Comparison of ENCODE assay signal across 8 cellular contexts in the genomic region with DNA sequence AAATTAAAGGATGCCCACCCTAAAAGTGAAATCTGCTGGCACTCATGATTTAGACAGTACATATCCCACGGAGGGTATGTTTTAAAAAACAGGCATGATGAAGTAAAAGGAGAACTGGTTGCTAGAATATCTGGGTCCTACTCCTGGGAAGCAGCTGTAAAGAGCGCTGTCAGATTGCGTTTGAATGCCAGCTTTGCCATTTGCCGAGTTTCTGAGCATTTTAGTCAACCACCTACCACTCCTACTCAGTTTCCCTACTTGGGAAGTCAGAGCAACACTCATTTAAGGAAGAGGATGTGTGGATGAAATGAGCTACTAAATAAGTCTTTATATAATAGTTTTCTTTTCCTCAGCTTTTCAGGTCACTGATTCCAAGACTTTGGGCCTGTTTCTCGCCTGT. TPM values are rescaled to one million over a fixed set of nuclear protein-coding genes. Genes with fewer than 3 reads are reported as not detected.
DNase-seq lines count a peak whose midpoint lies in the region; TF ChIP-seq lines count a peak whose summit lies in the region.

No MANE protein-coding gene starts in this region.

- H3K27me3 ChIP-seq in CD8-positive, alpha-beta memory T cell (ENCODE audit: insufficient read depth, low read length, poor library complexity, severe bottlenecking) = no peaks in the 10 kb centered on the region
- H3K27me3 ChIP-seq in effector memory CD4-positive, alpha-beta T cell (replicated peaks; ENCODE audit: control insufficient read depth, insufficient read depth, low read length, poor library complexity, severe bottlenecking) = no peaks in the 10 kb centered on the region
- no peaks in the 10 kb centered on the region for H3K27me3 ChIP-seq in neutrophil

- H3K36me3 Mint-ChIP-seq in CD8-positive, alpha-beta memory T cell = peaks cover 0 to 60% (median 9%) of the 10 kb centered on the region in 3 donors

- H3K4me1 ChIP-seq in CD8-positive, alpha-beta memory T cell (ENCODE audit: insufficient read depth, low read length) = peaks cover 22% of the 10 kb centered on the region
- peaks cover 8% of the 10 kb centered on the region for H3K4me1 ChIP-seq in effector memory CD4-positive, alpha-beta T cell (ENCODE audit: control insufficient read depth, insufficient read depth, low read length, poor library complexity, severe bottlenecking)
- H3K4me1 ChIP-seq in neutrophil (ENCODE audit: control insufficient read depth in 1 of 2, insufficient read depth in 1 of 2, low read depth in 1 of 2, low read length in 1 of 2) = peaks cover 22 to 23% of the 10 kb centered on the region in 2 experiments

- no peaks in the 10 kb centered on the region for H3K9me3 Mint-ChIP-seq in CD8-positive, alpha-beta memory T cell

- H3K9me3 ChIP-seq in CD8-positive, alpha-beta memory T cell (ENCODE audit: low read length) = no peaks in the 10 kb centered on the region
- no peaks in the 10 kb centered on the region for H3K9me3 ChIP-seq in effector memory CD4-positive, alpha-beta T cell (ENCODE audit: control insufficient read depth, low read length)
- no peaks in the 10 kb centered on the region for H3K9me3 ChIP-seq in neutrophil

- TF ChIP-seq CTCF in neutrophil (IDR thresholded peaks at IDR 0.05) = no peak

- peaks cover 5% of the 10 kb centered on the region for H3K36me3 ChIP-seq in CD8-positive, alpha-beta memory T cell (ENCODE audit: insufficient read depth, low read length)
- H3K36me3 ChIP-seq in effector memory CD4-positive, alpha-beta T cell (ENCODE audit: control insufficient read depth, insufficient read depth, low read length) = peaks cover 5% of the 10 kb centered on the region
- H3K36me3 ChIP-seq in neutrophil = no peaks in the 10 kb centered on the region

- peak in 1 of 5 donors; percentile 1 for DNase-seq in CD8-positive, alpha-beta memory T cell
- DNase-seq in NCI-H69 (lab: John Stamatoyannopoulos, UW) = peak; percentile 51
- DNase-seq in effector memory CD4-positive, alpha-beta T cell = no peak
- no peak for DNase-seq in NCI-H82 (lab: John Stamatoyannopoulos, UW)
- DNase-seq in cerebellar nuclear complex (lab: John Stamatoyannopoulos, UW) = no peak
- no peak for DNase-seq in stimulated activated CD4-positive, alpha-beta T cell treated with anti-CD3 and anti-CD28 coated beads, Interleukin-4, amount 100 ng/mL, for 1 hour
- no peak for DNase-seq in KBM-7

- H3K27ac ChIP-seq in CD8-positive, alpha-beta memory T cell (ENCODE audit: low read depth, low read length) = peak overlapping the region; percentile 97
- H3K27ac ChIP-seq in effector memory CD4-positive, alpha-beta T cell (ENCODE audit: insufficient read depth, low read length, poor library complexity, severe bottlenecking) = peak overlapping the region; percentile 94
- peak overlapping the region; percentile 92 for H3K27ac ChIP-seq in neutrophil

- H3K27me3 Mint-ChIP-seq in CD8-positive, alpha-beta memory T cell = peaks cover 0 to 3% of the 10 kb centered on the region in 2 donors

- POLR2A ChIA-PET in CD8-positive, alpha-beta memory T cell (lab: Charles Lee) = interaction anchor here (1.5 kb wide), 1 partner anchor 122 kb away, joined by 6 read pairs; no protein-coding TSS in a partner anchor

- peak overlapping the region; percentile 97 for H3K4me3 ChIP-seq in CD8-positive, alpha-beta memory T cell (ENCODE audit: low read length)
- peak overlapping the region; percentile 86 for H3K4me3 ChIP-seq in effector memory CD4-positive, alpha-beta T cell (ENCODE audit: insufficient read depth, low read depth, low read length, poor library complexity, severe bottlenecking)
- H3K4me3 ChIP-seq in neutrophil (ENCODE audit: low read depth in 1 of 2, low read length in 1 of 2) = peak overlapping the region; percentile 88

- H3K27ac Mint-ChIP-seq in CD8-positive, alpha-beta memory T cell = peak overlapping the region; percentile 94 to 99 (median 98)

- H3K4me3 Mint-ChIP-seq in CD8-positive, alpha-beta memory T cell = peak overlapping the region; percentile 80 to 99 (median 97)

- H3K4me1 Mint-ChIP-seq in CD8-positive, alpha-beta memory T cell = peaks cover 36 to 51% (median 51%) of the 10 kb centered on the region in 3 donors

- CTCF ChIA-PET in CD8-positive, alpha-beta memory T cell (lab: Charles Lee) = interaction anchor here (1.0 to 2.0 kb wide), 6 partner anchors 10 to 487 kb away, joined by 3 to 6 read pairs (median 4); a partner anchor contains a TSS

- in situ Hi-C loops in KBM-7 (cut with MboI; ENCODE audit: low pct_unique_long_range_greater_than_20kb, low sequenced_read_pairs) = no loop called here

RNA-seq across cellular contexts. Expression of a gene that starts 1.1 kb away (rescaled TPM):
- 10 to 100 TPM; 13.5 to 14.8 TPM for total RNA-seq in CD8-positive, alpha-beta memory T cell
- 27.4 TPM for polyA plus RNA-seq in CD8-positive, alpha-beta memory T cell
